Comparison of ENCODE assay signal across 8 cellular contexts in the genomic region with DNA sequence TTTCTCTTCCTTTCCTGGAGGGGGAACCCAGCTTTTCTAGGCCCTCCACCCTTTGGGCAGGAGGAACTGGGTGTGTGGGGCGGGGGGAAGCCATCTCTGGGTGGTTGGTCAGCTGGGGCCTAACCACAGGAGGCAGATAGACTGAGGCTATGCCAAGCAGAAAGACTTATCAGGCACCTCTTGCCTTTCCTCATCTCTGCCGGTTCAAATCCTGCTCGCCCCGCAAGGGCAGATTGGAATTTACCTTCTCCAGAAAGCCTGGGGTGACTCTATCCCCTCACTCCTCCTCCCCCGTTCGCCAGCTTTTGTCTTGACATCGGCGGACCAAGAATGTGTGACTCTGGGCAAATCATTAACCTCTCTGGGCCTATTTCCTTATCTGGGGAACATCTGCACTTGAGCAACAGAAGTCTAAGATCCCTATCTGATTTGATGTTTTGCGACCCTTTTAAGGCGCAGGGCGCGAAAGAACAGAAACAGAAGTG. TPM values are rescaled to one million over a fixed set of nuclear protein-coding genes. Genes with fewer than 3 reads are reported as not detected.
DNase-seq lines count a peak whose midpoint lies in the region; ATAC-seq, FAIRE-seq and TF ChIP-seq lines count a peak whose summit lies in the region.

No MANE protein-coding gene starts in this region.

- intact Hi-C loops in breast epithelium (cut with DNase I; ENCODE audit: low total_unique reads) (no loop called here), left colon (cut with DNase I, micrococcal nuclease) (no loop called here)

- peak overlapping the region; percentile 98 for H3K27ac ChIP-seq in breast epithelium

- H3K9me3 ChIP-seq in ES-I3 (ENCODE audit: control insufficient read depth, insufficient read depth, low read length) (no peaks in the 10 kb centered on the region), breast epithelium (no peaks in the 10 kb centered on the region)

- H3K4me1 ChIP-seq in ES-I3 (ENCODE audit: insufficient read depth, low read length) (peaks cover 11% of the 10 kb centered on the region), breast epithelium (no peaks in the 10 kb centered on the region)

- H3K36me3 ChIP-seq in ES-I3 (ENCODE audit: insufficient read depth, low read length) (peaks cover 8% of the 10 kb centered on the region), breast epithelium (no peaks in the 10 kb centered on the region)

- TF ChIP-seq POLR2A in breast epithelium (IDR thresholded peaks at IDR 0.05), result no peak

- DNase-seq in HTR-8/SVneo (ENCODE audit: insufficient read length, low spot score) (peak; percentile 19), T follicular helper cell (ENCODE audit: low read depth) (peak; percentile 4), breast epithelium (ENCODE audit: low spot score in 2 of 2) (no peak), left colon (peak; percentile 53), COLO829 (ENCODE audit: low spot score) (no peak)
- peak; percentile 6 to 34 (median 22) for DNase-seq in stimulated activated CD4-positive, alpha-beta T cell treated with anti-CD3 and anti-CD28 coated beads, TNF-alpha, amount 100 ng/mL, for 48 hours (ENCODE audit: low read depth in 3 of 3)

- no peak for FAIRE-seq in HTR-8/SVneo (lab: Jason Lieb, UNC)

- ATAC-seq in GM21526 (IDR thresholded peaks at IDR 0.05; ENCODE audit: low FRiP score, unreplicated experiment), result peak; percentile 27
- ATAC-seq in left colon, result peak; percentile 61

- H3K27me3 ChIP-seq in breast epithelium, result no peaks in the 10 kb centered on the region

- no peak for TF ChIP-seq CTCF in breast epithelium (IDR thresholded peaks at IDR 0.05)

- peak overlapping the region; percentile 85 to 99 (median 95) for H3K4me3 ChIP-seq in breast epithelium

- peak overlapping the region; percentile 98 for H3K9ac ChIP-seq in ES-I3 (ENCODE audit: low read depth, low read length)

RNA-seq across cellular contexts. Expression of a gene that starts 0.6 kb away (rescaled TPM):
- total RNA-seq in breast epithelium (10 to 100 TPM; 50.9 to 66.9 (median 56.8) TPM), left colon (100 to 1,000 TPM in 1 of 2 donors, 10 to 100 TPM in 1; 57.8 to 104 TPM)

Comparison
In these comparisons a context has a peak if more than half of its experiments do, and no peak if none do; other contexts are left out.
1. DNase-seq: peak in HTR-8/SVneo (single experiment), T follicular helper cell (single experiment), left colon (2 of 2) and stimulated activated CD4-positive, alpha-beta T cell treated with anti-CD3 and anti-CD28 coated beads, TNF-alpha, amount 100 ng/mL, for 48 hours (3 of 3); none in breast epithelium (0 of 2) and COLO829 (single experiment).